6 cellular contexts compared by ENCODE assay signal in the genomic region with DNA sequence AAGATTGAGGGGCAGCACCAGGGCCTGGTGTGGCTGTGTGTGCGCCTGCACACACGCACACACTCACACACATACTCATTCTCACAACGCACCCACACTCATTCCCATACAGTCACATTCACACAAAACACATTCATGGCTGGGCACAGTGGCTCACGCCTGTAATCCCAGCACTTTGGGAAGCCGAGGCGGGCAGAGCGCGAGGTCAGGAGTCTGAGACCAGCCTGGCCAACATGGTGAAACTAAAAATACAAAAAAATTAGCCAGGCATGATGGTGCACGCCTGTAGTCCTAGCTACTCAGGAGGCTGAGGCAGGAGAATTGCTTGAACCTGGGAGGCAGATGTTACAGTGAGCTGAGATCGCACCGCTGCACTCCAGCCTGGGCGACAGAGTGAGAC. TPM values are rescaled to one million over a fixed set of nuclear protein-coding genes. Genes with fewer than 3 reads are reported as not detected.
"Had no signal": no experiment of that assay in that cellular context is flagged by ENCODE, and none has a peak within 500 bp of the region (broad histone marks: within the 10 kb centered on the region; RNA-seq: fewer than 3 reads in every experiment).

No MANE protein-coding gene starts in this region.

RNA-seq across cellular contexts. Expression of a gene that starts 5.9 kb away (rescaled TPM):
- total RNA-seq: HT-29, LHCN-M2, MCF 10A, SK-MEL-5, T-cell had no signal
- polyA plus RNA-seq: SK-N-SH had no signal

RNA-seq across cellular contexts. Expression of a gene that starts 6.3 kb away (rescaled TPM):
- total RNA-seq: HT-29, LHCN-M2 had no signal
- polyA plus RNA-seq: SK-N-SH had no signal

RNA-seq across cellular contexts. Expression of a gene that starts 28.6 kb away (rescaled TPM):
- total RNA-seq: HT-29, LHCN-M2, MCF 10A, SK-MEL-5 had no signal
